Comparison of ENCODE assay signal across 35 cellular contexts in the genomic region with DNA sequence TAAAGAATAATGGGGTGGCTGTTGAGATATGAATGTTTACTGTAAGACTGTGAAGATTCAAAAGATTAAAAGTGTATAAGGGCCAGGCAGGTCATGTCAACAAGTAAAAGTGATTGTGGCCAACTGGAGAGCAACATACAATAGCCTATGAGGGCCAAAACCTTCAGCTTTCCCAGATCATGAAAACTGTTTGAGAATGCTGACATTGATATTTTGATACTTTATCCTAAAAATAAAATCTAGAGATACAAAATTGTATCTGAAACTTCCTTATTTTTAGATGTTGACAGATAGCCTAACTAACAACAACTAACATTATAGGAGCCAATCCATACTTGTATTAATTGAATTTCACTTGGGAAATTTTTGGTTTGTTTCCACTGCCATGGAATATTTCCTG.
"Had no signal": no experiment of that assay in that cellular context is flagged by ENCODE, and none has a peak within 500 bp of the region (broad histone marks: within the 10 kb centered on the region; RNA-seq: fewer than 3 reads in every experiment).

No MANE protein-coding gene starts in this region.

- H3K4me3 ChIP-seq: MG63 had no signal

- H3K9me3 ChIP-seq: MG63 had no signal

- H3K36me3 ChIP-seq: MG63 had no signal

- DNase-seq: Karpas-422, Kasumi-1, MG63, MM.1S, MV-4-11, NCI-H1048, NCI-H1092, NCI-H1092 treated with DMSO at 0.1 percent for 48 hours, NCI-H1105, NCI-H1105 treated with DMSO at 0.1 percent for 48 hours, NCI-H1417, NCI-H1417 treated with DMSO at 0.1 percent for 48 hours, NCI-H1436, NCI-H1436 treated with DMSO at 0.1 percent for 48 hours, NCI-H146, NCI-H1694, NCI-H1694 treated with DMSO at 0.1 percent for 48 hours, NCI-H187, NCI-H187 treated with DMSO at 0.1 percent for 48 hours, NCI-H1930, NCI-H2029, NCI-H2029 treated with DMSO at 0.1 percent for 48 hours, NCI-H2081, NCI-H2081 treated with DMSO at 0.1 percent for 48 hours, NCI-H2107, NCI-H2171, NCI-H2171 treated with DMSO at 0.1 percent for 48 hours, NCI-H2227 treated with DMSO at 0.1 percent for 48 hours, NCI-H226, NCI-H345, NCI-H446, NCI-H446 treated with DMSO at 0.1 percent for 48 hours, NCI-H510A, NCI-H510A treated with DMSO at 0.1 percent for 48 hours, NCI-H524 had no signal
